11 cellular contexts compared by ENCODE assay signal in genomic region chr13:45850020-45850613, GRCh38. TPM values are rescaled to one million over a fixed set of nuclear protein-coding genes. Genes with fewer than 3 reads are reported as not detected.
A peak's percentile ranks its signal among the peaks of the same experiment; 100 is the strongest.
DNase-seq lines count a peak whose midpoint lies in the region; ATAC-seq and TF ChIP-seq lines count a peak whose summit lies in the region.
"Had no signal": no experiment of that assay in that cellular context is flagged by ENCODE, and none has a peak within 500 bp of the region (broad histone marks: within the 10 kb centered on the region; RNA-seq: fewer than 3 reads in every experiment).

No MANE protein-coding gene starts in this region.

- peak overlapping the region; percentile 88 for H3K4me3 Mint-ChIP-seq in activated T-helper 17 cell treated with anti-CD3 and anti-CD28 coated beads, Interleukin-2, amount 50 U/mL, for 72 hours
- H3K4me3 Mint-ChIP-seq in type B pancreatic cell: peak overlapping the region; percentile 89

- intact Hi-C loops in heart left ventricle (cut with DNase I) (no loop called here), Right ventricle myocardium inferior (cut with DNase I) (no loop called here)

- peak overlapping the region; percentile 56 for H3K27ac Mint-ChIP-seq in activated T-helper 17 cell treated with anti-CD3 and anti-CD28 coated beads, Interleukin-2, amount 50 U/mL, for 72 hours
- H3K27ac Mint-ChIP-seq in type B pancreatic cell: no peak overlapping the region
- H3K27ac Mint-ChIP-seq: activated B cell treated with CpG ODN at 0.5 μM for 24 hours had no signal

- DNase-seq in heart left ventricle (no peak), Right ventricle myocardium inferior (ENCODE audit: missing footprints) (no peak), left kidney (ENCODE audit: low read depth, low spot score) (peak; percentile 61), type B pancreatic cell (ENCODE audit: extremely low spot score, unreplicated experiment) (no peak)
- DNase-seq: activated B cell treated with CpG ODN at 0.5 μM for 24 hours; stimulated activated CD4-positive, alpha-beta T cell treated with anti-CD3 and anti-CD28 coated beads, Interleukin-4, amount 100 ng/mL, for 4 hours had no signal

- H3K27me3 ChIP-seq in heart left ventricle: peaks cover 0 to 67% (median 11%) of the 10 kb centered on the region in 9 donors

- peaks cover 0 to 10% (median 0%) of the 10 kb centered on the region in 12 donors for H3K9me3 ChIP-seq in heart left ventricle

- H3K4me1 ChIP-seq in heart left ventricle: peaks cover 0 to 31% (median 2%) of the 10 kb centered on the region in 12 donors

- TF ChIP-seq POLR2A in heart left ventricle (IDR thresholded peaks at IDR 0.05): no peak

- ATAC-seq in heart left ventricle (peak in 2 of 4 donors; percentile 13 to 16), Right ventricle myocardium inferior (no peak), HG02870 (IDR thresholded peaks at IDR 0.05; ENCODE audit: unreplicated experiment) (no peak), GM19023 (IDR thresholded peaks at IDR 0.05; ENCODE audit: unreplicated experiment) (no peak), GM18861 (IDR thresholded peaks at IDR 0.05; ENCODE audit: unreplicated experiment) (no peak)
- no peak for ATAC-seq in activated T-helper 17 cell treated with anti-CD3 and anti-CD28 coated beads, Interleukin-2, amount 50 U/mL, for 72 hours (replicated peaks)

- no peaks in the 10 kb centered on the region for H3K36me3 ChIP-seq in heart left ventricle

- no peak overlapping the region for H3K27ac ChIP-seq in heart left ventricle

- H3K36me3 Mint-ChIP-seq in activated T-helper 17 cell treated with anti-CD3 and anti-CD28 coated beads, Interleukin-2, amount 50 U/mL, for 72 hours (ENCODE audit: low read depth): no peaks in the 10 kb centered on the region
- H3K36me3 Mint-ChIP-seq in type B pancreatic cell: no peaks in the 10 kb centered on the region

- peaks cover 13% of the 10 kb centered on the region for H3K27me3 Mint-ChIP-seq in activated T-helper 17 cell treated with anti-CD3 and anti-CD28 coated beads, Interleukin-2, amount 50 U/mL, for 72 hours
- peaks cover 70% of the 10 kb centered on the region for H3K27me3 Mint-ChIP-seq in type B pancreatic cell

- 37 to 54% (median 49%) methylated on average over 15 to 16 of the region's 16 CpGs for WGBS in heart left ventricle, 4 donors

- no peak for TF ChIP-seq CTCF in heart left ventricle (IDR thresholded peaks at IDR 0.05)
- no peak for TF ChIP-seq CTCF in type B pancreatic cell (conservative IDR thresholded peaks at IDR 0.05)

- H3K9me3 Mint-ChIP-seq in activated T-helper 17 cell treated with anti-CD3 and anti-CD28 coated beads, Interleukin-2, amount 50 U/mL, for 72 hours: peaks cover 5% of the 10 kb centered on the region
- peaks cover 6% of the 10 kb centered on the region for H3K9me3 Mint-ChIP-seq in type B pancreatic cell

- H3K4me3 ChIP-seq in heart left ventricle: peak overlapping the region in 7 of 12 donors; percentile 13 to 45 (median 30)

- H3K4me1 Mint-ChIP-seq in activated T-helper 17 cell treated with anti-CD3 and anti-CD28 coated beads, Interleukin-2, amount 50 U/mL, for 72 hours: peaks cover 31% of the 10 kb centered on the region
- H3K4me1 Mint-ChIP-seq in type B pancreatic cell (ENCODE audit: unreplicated experiment): peaks cover 23% of the 10 kb centered on the region

RNA-seq across cellular contexts. Expression of gene SIAH3, which starts 1.4 kb away (rescaled TPM):
- total RNA-seq in heart left ventricle (under 1 TPM in 3 of 9 donors, not detected in 6; 0.05 to 0.18 (median 0.07) TPM), Right ventricle myocardium inferior (0.05 TPM), type B pancreatic cell (ENCODE audit: low replicate concordance) (0.05 and 0.53 TPM in 2 replicates)
- polyA plus RNA-seq in heart left ventricle: not detected
- total RNA-seq in activated T-helper 17 cell treated with anti-CD3 and anti-CD28 coated beads, Interleukin-2, amount 50 U/mL, for 72 hours: under 1 TPM in 1 of 2 donors, not detected in 1; 0.06 TPM
- total RNA-seq: activated B cell treated with CpG ODN at 0.5 μM for 24 hours, H4 had no signal
